ENCODE assay signal across 1 cellular context in the genomic region with DNA sequence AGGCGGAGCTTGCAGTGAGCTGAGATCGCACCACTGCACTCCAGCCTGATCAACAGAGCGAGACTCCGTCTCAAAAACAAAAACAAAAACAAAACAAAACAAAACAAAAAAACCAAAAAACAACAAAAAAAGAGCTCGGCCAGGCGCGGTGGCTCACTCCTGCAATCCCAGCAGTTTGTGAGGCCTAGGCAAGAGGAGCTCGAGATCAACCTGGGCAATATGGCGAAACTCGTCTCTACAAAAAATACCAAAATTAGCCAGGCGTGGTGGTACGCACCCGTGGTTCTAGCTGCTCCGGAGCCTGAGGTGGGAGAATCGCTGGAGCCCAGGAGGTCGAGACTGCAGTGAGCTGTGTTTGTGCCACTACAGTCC.
TF ChIP-seq lines count a peak whose summit lies in the region.

No MANE protein-coding gene starts in this region.

TF ChIP-seq in SK-N-SH treated with all-trans-retinoic acid at 6 μM for 48 hours, 23 proteins besides CTCF, POLR2A, EP300 and RAD21 (continued from another document):
- TF ChIP-seq, protein P1, sequence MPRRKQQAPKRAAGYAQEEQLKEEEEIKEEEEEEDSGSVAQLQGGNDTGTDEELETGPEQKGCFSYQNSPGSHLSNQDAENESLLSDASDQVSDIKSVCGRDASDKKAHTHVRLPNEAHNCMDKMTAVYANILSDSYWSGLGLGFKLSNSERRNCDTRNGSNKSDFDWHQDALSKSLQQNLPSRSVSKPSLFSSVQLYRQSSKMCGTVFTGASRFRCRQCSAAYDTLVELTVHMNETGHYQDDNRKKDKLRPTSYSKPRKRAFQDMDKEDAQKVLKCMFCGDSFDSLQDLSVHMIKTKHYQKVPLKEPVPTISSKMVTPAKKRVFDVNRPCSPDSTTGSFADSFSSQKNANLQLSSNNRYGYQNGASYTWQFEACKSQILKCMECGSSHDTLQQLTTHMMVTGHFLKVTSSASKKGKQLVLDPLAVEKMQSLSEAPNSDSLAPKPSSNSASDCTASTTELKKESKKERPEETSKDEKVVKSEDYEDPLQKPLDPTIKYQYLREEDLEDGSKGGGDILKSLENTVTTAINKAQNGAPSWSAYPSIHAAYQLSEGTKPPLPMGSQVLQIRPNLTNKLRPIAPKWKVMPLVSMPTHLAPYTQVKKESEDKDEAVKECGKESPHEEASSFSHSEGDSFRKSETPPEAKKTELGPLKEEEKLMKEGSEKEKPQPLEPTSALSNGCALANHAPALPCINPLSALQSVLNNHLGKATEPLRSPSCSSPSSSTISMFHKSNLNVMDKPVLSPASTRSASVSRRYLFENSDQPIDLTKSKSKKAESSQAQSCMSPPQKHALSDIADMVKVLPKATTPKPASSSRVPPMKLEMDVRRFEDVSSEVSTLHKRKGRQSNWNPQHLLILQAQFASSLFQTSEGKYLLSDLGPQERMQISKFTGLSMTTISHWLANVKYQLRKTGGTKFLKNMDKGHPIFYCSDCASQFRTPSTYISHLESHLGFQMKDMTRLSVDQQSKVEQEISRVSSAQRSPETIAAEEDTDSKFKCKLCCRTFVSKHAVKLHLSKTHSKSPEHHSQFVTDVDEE (CRISPR knock-in tag; IDR thresholded peaks at IDR 0.05) = no peak
TF ChIP-seq in SK-N-SH treated with all-trans-retinoic acid at 6 μM for 48 hours: peak in this region for 0.
